Comparison of ENCODE assay signal across 9 cellular contexts in the genomic region with DNA sequence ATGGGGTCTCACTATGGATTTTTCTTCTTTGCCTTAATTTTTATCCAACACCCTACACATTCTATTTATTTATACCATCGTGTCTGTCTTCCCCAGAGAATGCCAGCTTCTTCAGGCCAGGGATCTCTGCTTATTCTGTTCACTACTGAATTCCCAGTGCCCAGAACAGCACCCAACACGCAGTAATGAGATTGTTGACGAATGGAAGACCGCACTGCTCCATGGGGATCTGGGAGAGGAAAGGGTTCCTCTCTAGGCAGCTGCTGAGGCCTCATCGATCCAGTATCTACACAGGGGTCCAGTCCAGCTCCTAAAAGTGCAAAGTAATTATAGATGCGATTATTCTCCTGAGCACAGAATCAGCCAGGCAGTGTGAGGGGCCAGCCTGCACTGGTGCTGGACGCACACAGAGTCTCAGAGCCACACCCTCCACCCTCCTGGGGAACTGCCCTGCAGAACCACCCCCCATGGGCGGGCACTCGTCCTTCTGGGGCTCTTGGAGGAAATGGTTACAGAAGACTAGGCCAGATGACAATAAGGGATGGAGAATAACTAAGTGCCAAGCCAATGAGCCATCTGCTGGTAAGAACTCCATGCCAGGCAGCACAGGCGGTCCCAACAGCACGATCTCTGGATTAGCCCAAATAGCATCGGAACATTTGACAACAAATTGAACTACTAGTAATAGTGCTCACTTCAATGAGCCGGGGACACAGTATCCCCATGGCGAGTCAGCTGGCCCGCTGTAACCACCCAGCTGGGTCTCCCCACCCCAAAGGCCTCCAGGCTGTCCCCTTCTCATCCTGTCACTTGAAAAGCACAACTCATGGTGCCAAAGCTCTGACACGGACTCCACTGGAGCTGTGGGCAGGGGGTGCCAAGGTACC. TPM values are rescaled to one million over a fixed set of nuclear protein-coding genes. Genes with fewer than 3 reads are reported as not detected.
DNase-seq lines count a peak whose midpoint lies in the region; ATAC-seq and TF ChIP-seq lines count a peak whose summit lies in the region.
"Had no signal": no experiment of that assay in that cellular context is flagged by ENCODE, and none has a peak within 500 bp of the region (broad histone marks: within the 10 kb centered on the region; RNA-seq: fewer than 3 reads in every experiment).

No MANE protein-coding gene starts in this region.

- peaks cover 36% of the 10 kb centered on the region for H3K4me1 Mint-ChIP-seq in neural progenitor cell
- H3K4me1 Mint-ChIP-seq in activated naive CD8-positive, alpha-beta T cell treated with anti-CD3 and anti-CD28 coated beads, Interleukin-2, amount 50 U/mL, for 24 hours, result peaks cover 21% of the 10 kb centered on the region

- H3K4me1 ChIP-seq in colonic mucosa, result peaks cover 12% of the 10 kb centered on the region
- peaks cover 19% of the 10 kb centered on the region for H3K4me1 ChIP-seq in neural progenitor cell

- H3F3A ChIP-seq in neural progenitor cell (ENCODE audit: low read depth), result peaks cover 28% of the 10 kb centered on the region

- H3K4me3 Mint-ChIP-seq in neural progenitor cell, result peak overlapping the region; percentile 93
- no peak overlapping the region for H3K4me3 Mint-ChIP-seq in activated naive CD8-positive, alpha-beta T cell treated with anti-CD3 and anti-CD28 coated beads, Interleukin-2, amount 50 U/mL, for 24 hours

- peaks cover 23% of the 10 kb centered on the region for H4K20me1 ChIP-seq in neural progenitor cell (ENCODE audit: low read depth)

- intact Hi-C loops in colonic mucosa (cut with DNase I), result loop anchor here (10.0 kb wide), 1 partner anchor 163 kb away; no protein-coding TSS in a partner anchor

- H2AFZ ChIP-seq in neural progenitor cell (replicated peaks), result no peak overlapping the region

- peak overlapping the region; percentile 0 for H3K27ac Mint-ChIP-seq in neural progenitor cell
- H3K27ac Mint-ChIP-seq in activated naive CD8-positive, alpha-beta T cell treated with anti-CD3 and anti-CD28 coated beads, Interleukin-2, amount 50 U/mL, for 24 hours, result no peak overlapping the region

- TF ChIP-seq CTCF in colonic mucosa (IDR thresholded peaks at IDR 0.05) (no peak), neural progenitor cell (IDR thresholded peaks at IDR 0.05) (no peak)

- H3K36me3 Mint-ChIP-seq in neural progenitor cell, result peaks cover 2% of the 10 kb centered on the region
- no peaks in the 10 kb centered on the region for H3K36me3 Mint-ChIP-seq in activated naive CD8-positive, alpha-beta T cell treated with anti-CD3 and anti-CD28 coated beads, Interleukin-2, amount 50 U/mL, for 24 hours (ENCODE audit: low read depth)

- ATAC-seq in HG02970 (IDR thresholded peaks at IDR 0.05; ENCODE audit: low FRiP score, unreplicated experiment), result no peak
- no peak for ATAC-seq in activated naive CD8-positive, alpha-beta T cell treated with anti-CD3 and anti-CD28 coated beads, Interleukin-2, amount 50 U/mL, for 24 hours

- H3K27me3 ChIP-seq in colonic mucosa (no peaks in the 10 kb centered on the region), neural progenitor cell (no peaks in the 10 kb centered on the region)

- H3K36me3 ChIP-seq in colonic mucosa (no peaks in the 10 kb centered on the region), neural progenitor cell (no peaks in the 10 kb centered on the region)

- DNase-seq in D341Med (ENCODE audit: low spot score) (peak; percentile 58), NCI-H1694 (lab: John Stamatoyannopoulos, UW) (peak; percentile 57), colonic mucosa (peak; percentile 78), neural progenitor cell (ENCODE audit: low spot score) (no peak), KBM-7 (no peak)
- no peak for DNase-seq in activated naive CD8-positive, alpha-beta T cell treated with anti-CD3 and anti-CD28 coated beads, Interleukin-2, amount 50 U/mL, for 24 hours

- no peak overlapping the region for H3K4me2 ChIP-seq in neural progenitor cell

- H3K27ac ChIP-seq in colonic mucosa (no peak overlapping the region), neural progenitor cell (no peak overlapping the region)

- in situ Hi-C loops in KBM-7 (cut with MboI; ENCODE audit: low pct_unique_long_range_greater_than_20kb, low sequenced_read_pairs), result loop anchor here (25.0 kb wide), 1 partner anchor 89 kb away; no protein-coding TSS in a partner anchor

- H3K4me3 ChIP-seq in colonic mucosa (no peak overlapping the region), neural progenitor cell (no peak overlapping the region)
- H3K4me3 ChIP-seq: K562 had no signal

- no peak overlapping the region for H3K9ac ChIP-seq in colonic mucosa (ENCODE audit: low read depth in 2 of 2, low read length in 2 of 2)
- H3K9ac ChIP-seq in neural progenitor cell, result no peak overlapping the region

- H3K9me3 Mint-ChIP-seq in neural progenitor cell, result peaks cover 2% of the 10 kb centered on the region
- no peaks in the 10 kb centered on the region for H3K9me3 Mint-ChIP-seq in activated naive CD8-positive, alpha-beta T cell treated with anti-CD3 and anti-CD28 coated beads, Interleukin-2, amount 50 U/mL, for 24 hours

- no peaks in the 10 kb centered on the region for H3K9me3 ChIP-seq in colonic mucosa
- H3K9me3 ChIP-seq in neural progenitor cell (ENCODE audit: low read depth), result no peaks in the 10 kb centered on the region

- peaks cover 11% of the 10 kb centered on the region for H3K27me3 Mint-ChIP-seq in neural progenitor cell (ENCODE audit: insufficient read depth, low read depth)
- peaks cover 11% of the 10 kb centered on the region for H3K27me3 Mint-ChIP-seq in activated naive CD8-positive, alpha-beta T cell treated with anti-CD3 and anti-CD28 coated beads, Interleukin-2, amount 50 U/mL, for 24 hours

- peaks cover 28% of the 10 kb centered on the region for H3K79me2 ChIP-seq in neural progenitor cell (ENCODE audit: low read depth)

RNA-seq across cellular contexts. Expression of gene PDE9A, which starts 1.7 kb away (rescaled TPM):
- total RNA-seq in colonic mucosa, result 10 to 100 TPM; 37.5 to 56.0 TPM
- 40.2 and 41.0 TPM in 2 replicates for total RNA-seq in neural progenitor cell (ENCODE audit: low replicate concordance)
- total RNA-seq: RPMI7951 had no signal

Comparison
In these comparisons a context has a peak if more than half of its experiments do, and no peak if none do; other contexts are left out.
1. DNase-seq: peak in D341Med (single experiment), NCI-H1694 (single experiment) and colonic mucosa (single experiment); none in neural progenitor cell (single experiment), KBM-7 (single experiment) and activated naive CD8-positive, alpha-beta T cell treated with anti-CD3 and anti-CD28 coated beads, Interleukin-2, amount 50 U/mL, for 24 hours (single experiment).